Comparison of ENCODE assay signal across 10 cellular contexts in the genomic region with DNA sequence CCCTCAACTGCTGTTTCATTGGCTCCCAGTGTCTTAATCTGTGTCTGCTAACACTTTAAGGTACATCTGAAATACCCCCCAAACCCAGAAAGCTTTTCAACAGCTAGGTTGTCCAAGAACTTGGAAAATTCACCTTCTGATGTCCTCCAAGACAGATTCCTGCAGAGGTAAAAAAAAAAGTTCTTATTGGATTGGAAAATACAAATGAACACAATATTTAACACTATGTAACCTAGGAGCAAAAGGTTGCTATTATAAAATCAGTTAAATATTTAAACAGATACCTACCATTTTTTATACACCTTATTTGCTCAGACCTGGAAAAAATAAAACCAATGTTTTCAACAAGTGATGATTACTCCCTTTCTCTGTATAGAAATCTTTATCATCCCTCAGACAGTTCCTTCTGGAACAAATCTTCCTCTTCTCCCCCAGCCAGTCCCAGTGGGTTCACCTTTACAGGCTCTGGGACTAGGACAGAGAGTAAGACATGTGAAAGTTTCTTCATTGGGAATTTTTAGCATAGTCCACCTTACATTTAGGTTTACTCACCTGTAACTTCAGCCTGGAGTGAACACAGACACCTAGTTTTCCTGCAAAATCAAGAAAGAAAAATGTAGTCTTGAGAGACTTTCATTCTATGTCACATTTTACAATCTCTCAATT. TPM values are rescaled to one million over a fixed set of nuclear protein-coding genes. Genes with fewer than 3 reads are reported as not detected.
A peak's percentile ranks its signal among the peaks of the same experiment; 100 is the strongest.
DNase-seq lines count a peak whose midpoint lies in the region; ATAC-seq and TF ChIP-seq lines count a peak whose summit lies in the region.
"Had no signal": no experiment of that assay in that cellular context is flagged by ENCODE, and none has a peak within 500 bp of the region (broad histone marks: within the 10 kb centered on the region; RNA-seq: fewer than 3 reads in every experiment).

No MANE protein-coding gene starts in this region.

- TF ChIP-seq CTCF in nephron (IDR thresholded peaks at IDR 0.05; ENCODE audit: unreplicated experiment in 3 of 3) (no peak), tibial artery (IDR thresholded peaks at IDR 0.05) (no peak), GM10266 (IDR thresholded peaks at IDR 0.05; ENCODE audit: control insufficient read depth, insufficient read depth, low read depth, missing control alignments) (no peak)

- H3K36me3 ChIP-seq in ES-I3 (ENCODE audit: insufficient read depth, low read length) (peaks cover 36% of the 10 kb centered on the region), HUES64 (ENCODE audit: insufficient read depth, low read length) (peaks cover 39% of the 10 kb centered on the region), tibial artery (peaks cover 32 to 34% (median 33%) of the 10 kb centered on the region in 3 donors)

- no peaks in the 10 kb centered on the region for H3K27me3 Mint-ChIP-seq in activated naive CD8-positive, alpha-beta T cell treated with anti-CD3 and anti-CD28 coated beads, Interleukin-2, amount 10 ng/mL, durations not matched to agents 7 days and 5 days
- H3K27me3 Mint-ChIP-seq in nephron (ENCODE audit: low read depth) = no peaks in the 10 kb centered on the region

- H3K27ac ChIP-seq in HUES64 (ENCODE audit: low read depth, low read length) (peak overlapping the region; percentile 97), tibial artery (no peak overlapping the region)
- H3K27ac ChIP-seq: body of pancreas had no signal

- H3K9ac ChIP-seq in ES-I3 (ENCODE audit: low read depth, low read length) (peak overlapping the region; percentile 86; the same call in 1 of the 2 replicates), HUES64 (ENCODE audit: low read depth, low read length) (peak overlapping the region; percentile 99)

- no peaks in the 10 kb centered on the region for H3K9me3 ChIP-seq in ES-I3 (ENCODE audit: control insufficient read depth, insufficient read depth, low read length)
- H3K9me3 ChIP-seq in HUES64 (ENCODE audit: insufficient read depth, low read depth, low read length) = peaks cover 8% of the 10 kb centered on the region; the same call in 1 of the 2 replicates
- no peaks in the 10 kb centered on the region for H3K9me3 ChIP-seq in tibial artery
- H3K9me3 ChIP-seq: body of pancreas had no signal

- H3K27ac Mint-ChIP-seq in activated naive CD8-positive, alpha-beta T cell treated with anti-CD3 and anti-CD28 coated beads, Interleukin-2, amount 10 ng/mL, durations not matched to agents 7 days and 5 days = peak overlapping the region; percentile 98
- peak overlapping the region in 2 of 3 experiments; percentile 9 to 27 for H3K27ac Mint-ChIP-seq in nephron

- H3K27me3 ChIP-seq in HUES64 (ENCODE audit: insufficient read depth, low read length) = no peaks in the 10 kb centered on the region
- no peaks in the 10 kb centered on the region for H3K27me3 ChIP-seq in tibial artery
- H3K27me3 ChIP-seq: body of pancreas had no signal

- peaks cover 36% of the 10 kb centered on the region for H3K4me1 Mint-ChIP-seq in activated naive CD8-positive, alpha-beta T cell treated with anti-CD3 and anti-CD28 coated beads, Interleukin-2, amount 10 ng/mL, durations not matched to agents 7 days and 5 days
- peaks cover 46% of the 10 kb centered on the region for H3K4me1 Mint-ChIP-seq in nephron

- H3K4me3 Mint-ChIP-seq in activated naive CD8-positive, alpha-beta T cell treated with anti-CD3 and anti-CD28 coated beads, Interleukin-2, amount 10 ng/mL, durations not matched to agents 7 days and 5 days = peak overlapping the region; percentile 96
- peak overlapping the region; percentile 6 to 96 (median 96) for H3K4me3 Mint-ChIP-seq in nephron

- intact Hi-C loops in tibial artery (cut with DNase I; ENCODE audit: low total_unique reads) = no loop called here

- DNase-seq in activated naive CD8-positive, alpha-beta T cell treated with anti-CD3 and anti-CD28 coated beads, Interleukin-2, amount 10 ng/mL, durations not matched to agents 7 days and 5 days = no peak
- DNase-seq in tibial artery = no peak
- no peak for DNase-seq in GM10266 (ENCODE audit: extremely low spot score)
- DNase-seq: body of pancreas had no signal

- no peaks in the 10 kb centered on the region for H3K9me3 Mint-ChIP-seq in activated naive CD8-positive, alpha-beta T cell treated with anti-CD3 and anti-CD28 coated beads, Interleukin-2, amount 10 ng/mL, durations not matched to agents 7 days and 5 days
- H3K9me3 Mint-ChIP-seq in nephron = no peaks in the 10 kb centered on the region

- H3K4me1 ChIP-seq in ES-I3 (ENCODE audit: insufficient read depth, low read length) (0 out of 2 replicates have a peak, but pooled peaks cover 3% of the 10 kb centered on the region), HUES64 (ENCODE audit: insufficient read depth, low read length) (peaks cover 4% of the 10 kb centered on the region), tibial artery (peaks cover 0 to 24% (median 22%) of the 10 kb centered on the region in 4 donors)

- ATAC-seq in activated naive CD8-positive, alpha-beta T cell treated with anti-CD3 and anti-CD28 coated beads, Interleukin-2, amount 10 ng/mL, durations not matched to agents 7 days and 5 days (ENCODE audit: low read depth) = no peak
- ATAC-seq in GM18870 (IDR thresholded peaks at IDR 0.05; ENCODE audit: unreplicated experiment) = no peak
- ATAC-seq: body of pancreas had no signal

- H3K36me3 Mint-ChIP-seq in activated naive CD8-positive, alpha-beta T cell treated with anti-CD3 and anti-CD28 coated beads, Interleukin-2, amount 10 ng/mL, durations not matched to agents 7 days and 5 days = peaks cover 40% of the 10 kb centered on the region
- peaks cover 41% of the 10 kb centered on the region for H3K36me3 Mint-ChIP-seq in nephron (ENCODE audit: low read depth)

- H3K4me3 ChIP-seq in HUES64 (ENCODE audit: low read length) = peak overlapping the region; percentile 96
- no peak overlapping the region for H3K4me3 ChIP-seq in tibial artery
- H3K4me3 ChIP-seq: body of pancreas had no signal

- POLR2A ChIA-PET in activated naive CD8-positive, alpha-beta T cell treated with anti-CD3 and anti-CD28 coated beads, Interleukin-2, amount 10 ng/mL, durations not matched to agents 7 days and 5 days (lab: Charles Lee) = interaction anchor here (1.6 to 10.5 kb wide), 7 partner anchors 9 to 125 kb away, joined by 3 to 429 read pairs (median 116); partner anchors contain the start of genes HNRNPUL2, NXF1, SLC3A2 and TMEM179B

RNA-seq across cellular contexts. Expression of gene WDR74, which starts 13.3 kb away (rescaled TPM):
- polyA plus RNA-seq in HUES64 (2013, experiment 1 of 2) = 228 TPM
- 286 TPM for polyA plus RNA-seq in HUES64 (2013, experiment 2 of 2)
- total RNA-seq in activated naive CD8-positive, alpha-beta T cell treated with anti-CD3 and anti-CD28 coated beads, Interleukin-2, amount 10 ng/mL, durations not matched to agents 7 days and 5 days = 10 to 100 TPM; 75.2 to 78.0 TPM

RNA-seq across cellular contexts. Expression of gene TEX54, which starts 20.0 kb away (rescaled TPM):
- polyA plus RNA-seq in HUES64 (2013, experiment 1 of 2) = not detected
- polyA plus RNA-seq in HUES64 (2013, experiment 2 of 2) = not detected
- not detected for total RNA-seq in activated naive CD8-positive, alpha-beta T cell treated with anti-CD3 and anti-CD28 coated beads, Interleukin-2, amount 10 ng/mL, durations not matched to agents 7 days and 5 days
- total RNA-seq: body of pancreas, glomerular endothelial cell, NCI-H460 had no signal

RNA-seq across cellular contexts. Expression of gene STX5, which starts 20.8 kb away (rescaled TPM):
- 18.5 TPM for polyA plus RNA-seq in HUES64 (2013, experiment 1 of 2)
- 23.5 TPM for polyA plus RNA-seq in HUES64 (2013, experiment 2 of 2)
- total RNA-seq in activated naive CD8-positive, alpha-beta T cell treated with anti-CD3 and anti-CD28 coated beads, Interleukin-2, amount 10 ng/mL, durations not matched to agents 7 days and 5 days = 10 to 100 TPM; 43.4 to 44.3 TPM

RNA-seq across cellular contexts. Expression of gene SLC3A2, which starts 28.0 kb away (rescaled TPM):
- 192 TPM for polyA plus RNA-seq in HUES64 (2013, experiment 1 of 2)
- polyA plus RNA-seq in HUES64 (2013, experiment 2 of 2) = 181 TPM
- 100 to 1,000 TPM; 222 to 228 TPM for total RNA-seq in activated naive CD8-positive, alpha-beta T cell treated with anti-CD3 and anti-CD28 coated beads, Interleukin-2, amount 10 ng/mL, durations not matched to agents 7 days and 5 days

RNA-seq across cellular contexts. Expression of gene NXF1, which starts 47.4 kb away (rescaled TPM):
- 48.1 TPM for polyA plus RNA-seq in HUES64 (2013, experiment 1 of 2)
- polyA plus RNA-seq in HUES64 (2013, experiment 2 of 2) = 42.3 TPM
- 100 to 1,000 TPM; 124 to 131 TPM for total RNA-seq in activated naive CD8-positive, alpha-beta T cell treated with anti-CD3 and anti-CD28 coated beads, Interleukin-2, amount 10 ng/mL, durations not matched to agents 7 days and 5 days
